ENCODE assay signal across 25 cellular contexts in genomic region chrX:149073464-149073863, GRCh38.
"Had no signal": no experiment of that assay in that cellular context is flagged by ENCODE, and none has a peak within 500 bp of the region (broad histone marks: within the 10 kb centered on the region; RNA-seq: fewer than 3 reads in every experiment).

No MANE protein-coding gene starts in this region.

- H3K27me3 ChIP-seq: ascending aorta had no signal

- H3K36me3 ChIP-seq: ascending aorta had no signal

- H3K4me3 ChIP-seq: ascending aorta had no signal

- DNase-seq: activated CD4-positive, alpha-beta T cell treated with anti-CD3 and anti-CD28 coated beads for 48 hours; activated CD4-positive, alpha-beta T cell treated with anti-CD3 and anti-CD28 coated beads, Interleukin-2, amount 50 U/mL, for 4 hours; activated CD4-positive, CD25-positive, alpha-beta regulatory T cell treated with anti-CD3 and anti-CD28 coated beads, Interleukin-2, amount 50 U/mL, for 72 hours; activated CD8-positive, alpha-beta memory T cell treated with anti-CD3 and anti-CD28 coated beads, Interleukin-2, amount 10 ng/mL, durations not matched to agents 7 days and 5 days; activated effector memory CD4-positive, alpha-beta T cell treated with Interleukin-2 at 50 U/mL for 16 hours; activated naive CD4-positive, alpha-beta T cell; activated T-cell treated with anti-CD3 and anti-CD28 coated beads, Interleukin-2, amount 50 U/mL, for 24 hours; amniotic stem cell; caudate nucleus; KG1; NCI-H1092; NCI-H1417 treated with DMSO at 0.1 percent for 48 hours; NCI-H1694; NCI-H2029; NCI-H2107; NCI-H2171 treated with DMSO at 0.1 percent for 48 hours; NCI-H345; NCI-H510A; NCI-H526 treated with DMSO at 0.1 percent for 48 hours; NK-92 treated with Interleukin-12 subunit alpha and Interleukin-12 subunit beta, amount 100 ng/mL, for 24 hours; OCI-M1; SHP77 treated with DMSO at 0.1 percent for 48 hours; T-helper 17 cell; T-helper 9 cell had no signal

- H3K9me3 ChIP-seq: ascending aorta had no signal

- H3K27ac ChIP-seq: ascending aorta had no signal

- H3K4me1 ChIP-seq: ascending aorta had no signal
